ENCODE assay signal across 2 cellular contexts in the genomic region with DNA sequence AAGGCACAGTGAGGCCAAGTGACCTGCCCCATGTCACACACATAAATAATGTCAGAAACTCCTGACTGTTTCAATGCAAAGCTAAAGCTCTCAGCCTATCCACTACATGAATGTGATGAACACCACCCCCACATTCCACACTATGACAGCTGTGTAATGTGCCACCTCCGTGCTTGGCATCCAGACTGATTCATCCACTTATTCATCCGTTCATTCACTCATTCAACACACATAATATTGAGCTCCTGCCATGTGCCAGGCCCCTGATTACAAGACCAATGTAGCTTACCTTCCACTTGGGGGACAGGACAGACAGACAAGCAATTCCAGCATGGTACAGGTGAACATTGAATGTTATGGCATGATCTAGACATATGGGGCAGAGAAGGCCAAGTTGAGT.
TF ChIP-seq lines count a peak whose summit lies in the region.

No MANE protein-coding gene starts in this region.

TF ChIP-seq in SK-N-SH treated with all-trans-retinoic acid at 6 μM for 48 hours, 23 proteins besides CTCF, POLR2A, EP300 and RAD21:
- TF ChIP-seq, protein P1, sequence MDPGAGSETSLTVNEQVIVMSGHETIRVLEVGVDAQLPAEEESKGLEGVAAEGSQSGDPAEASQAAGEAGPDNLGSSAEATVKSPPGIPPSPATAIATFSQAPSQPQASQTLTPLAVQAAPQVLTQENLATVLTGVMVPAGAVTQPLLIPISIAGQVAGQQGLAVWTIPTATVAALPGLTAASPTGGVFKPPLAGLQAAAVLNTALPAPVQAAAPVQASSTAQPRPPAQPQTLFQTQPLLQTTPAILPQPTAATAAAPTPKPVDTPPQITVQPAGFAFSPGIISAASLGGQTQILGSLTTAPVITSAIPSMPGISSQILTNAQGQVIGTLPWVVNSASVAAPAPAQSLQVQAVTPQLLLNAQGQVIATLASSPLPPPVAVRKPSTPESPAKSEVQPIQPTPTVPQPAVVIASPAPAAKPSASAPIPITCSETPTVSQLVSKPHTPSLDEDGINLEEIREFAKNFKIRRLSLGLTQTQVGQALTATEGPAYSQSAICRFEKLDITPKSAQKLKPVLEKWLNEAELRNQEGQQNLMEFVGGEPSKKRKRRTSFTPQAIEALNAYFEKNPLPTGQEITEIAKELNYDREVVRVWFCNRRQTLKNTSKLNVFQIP (CRISPR knock-in tag; IDR thresholded peaks at IDR 0.05; ENCODE audit: borderline replicate concordance, low read depth): no peak
- TF ChIP-seq BACH2 (CRISPR knock-in tag; IDR thresholded peaks at IDR 0.05; ENCODE audit: borderline replicate concordance) (no peak), ZC3H10 (CRISPR knock-in tag; IDR thresholded peaks at IDR 0.05) (no peak), SNAI2 (CRISPR knock-in tag; IDR thresholded peaks at IDR 0.05) (no peak), TCF4 (CRISPR knock-in tag; IDR thresholded peaks at IDR 0.05; ENCODE audit: borderline replicate concordance) (no peak), ESRRG (CRISPR knock-in tag; IDR thresholded peaks at IDR 0.05) (no peak), GLIS3 (CRISPR knock-in tag; IDR thresholded peaks at IDR 0.05) (no peak), RARB (CRISPR knock-in tag; IDR thresholded peaks at IDR 0.05) (no peak), ISL1 (CRISPR knock-in tag; IDR thresholded peaks at IDR 0.05) (no peak), ZNF70 (CRISPR knock-in tag; IDR thresholded peaks at IDR 0.05) (no peak), ZFP30 (CRISPR knock-in tag; IDR thresholded peaks at IDR 0.05) (no peak), CSDC2 (CRISPR knock-in tag; IDR thresholded peaks at IDR 0.05) (no peak), OSR1 (CRISPR knock-in tag; IDR thresholded peaks at IDR 0.05) (no peak), ZNF565 (CRISPR knock-in tag; conservative IDR thresholded peaks at IDR 0.05; ENCODE audit: low read depth) (no peak), ARNTL (CRISPR knock-in tag; IDR thresholded peaks at IDR 0.05; ENCODE audit: borderline replicate concordance, low read depth) (no peak)
- TF ChIP-seq, protein P2, sequence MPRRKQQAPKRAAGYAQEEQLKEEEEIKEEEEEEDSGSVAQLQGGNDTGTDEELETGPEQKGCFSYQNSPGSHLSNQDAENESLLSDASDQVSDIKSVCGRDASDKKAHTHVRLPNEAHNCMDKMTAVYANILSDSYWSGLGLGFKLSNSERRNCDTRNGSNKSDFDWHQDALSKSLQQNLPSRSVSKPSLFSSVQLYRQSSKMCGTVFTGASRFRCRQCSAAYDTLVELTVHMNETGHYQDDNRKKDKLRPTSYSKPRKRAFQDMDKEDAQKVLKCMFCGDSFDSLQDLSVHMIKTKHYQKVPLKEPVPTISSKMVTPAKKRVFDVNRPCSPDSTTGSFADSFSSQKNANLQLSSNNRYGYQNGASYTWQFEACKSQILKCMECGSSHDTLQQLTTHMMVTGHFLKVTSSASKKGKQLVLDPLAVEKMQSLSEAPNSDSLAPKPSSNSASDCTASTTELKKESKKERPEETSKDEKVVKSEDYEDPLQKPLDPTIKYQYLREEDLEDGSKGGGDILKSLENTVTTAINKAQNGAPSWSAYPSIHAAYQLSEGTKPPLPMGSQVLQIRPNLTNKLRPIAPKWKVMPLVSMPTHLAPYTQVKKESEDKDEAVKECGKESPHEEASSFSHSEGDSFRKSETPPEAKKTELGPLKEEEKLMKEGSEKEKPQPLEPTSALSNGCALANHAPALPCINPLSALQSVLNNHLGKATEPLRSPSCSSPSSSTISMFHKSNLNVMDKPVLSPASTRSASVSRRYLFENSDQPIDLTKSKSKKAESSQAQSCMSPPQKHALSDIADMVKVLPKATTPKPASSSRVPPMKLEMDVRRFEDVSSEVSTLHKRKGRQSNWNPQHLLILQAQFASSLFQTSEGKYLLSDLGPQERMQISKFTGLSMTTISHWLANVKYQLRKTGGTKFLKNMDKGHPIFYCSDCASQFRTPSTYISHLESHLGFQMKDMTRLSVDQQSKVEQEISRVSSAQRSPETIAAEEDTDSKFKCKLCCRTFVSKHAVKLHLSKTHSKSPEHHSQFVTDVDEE (CRISPR knock-in tag; IDR thresholded peaks at IDR 0.05): no peak
- TF ChIP-seq, protein P3, sequence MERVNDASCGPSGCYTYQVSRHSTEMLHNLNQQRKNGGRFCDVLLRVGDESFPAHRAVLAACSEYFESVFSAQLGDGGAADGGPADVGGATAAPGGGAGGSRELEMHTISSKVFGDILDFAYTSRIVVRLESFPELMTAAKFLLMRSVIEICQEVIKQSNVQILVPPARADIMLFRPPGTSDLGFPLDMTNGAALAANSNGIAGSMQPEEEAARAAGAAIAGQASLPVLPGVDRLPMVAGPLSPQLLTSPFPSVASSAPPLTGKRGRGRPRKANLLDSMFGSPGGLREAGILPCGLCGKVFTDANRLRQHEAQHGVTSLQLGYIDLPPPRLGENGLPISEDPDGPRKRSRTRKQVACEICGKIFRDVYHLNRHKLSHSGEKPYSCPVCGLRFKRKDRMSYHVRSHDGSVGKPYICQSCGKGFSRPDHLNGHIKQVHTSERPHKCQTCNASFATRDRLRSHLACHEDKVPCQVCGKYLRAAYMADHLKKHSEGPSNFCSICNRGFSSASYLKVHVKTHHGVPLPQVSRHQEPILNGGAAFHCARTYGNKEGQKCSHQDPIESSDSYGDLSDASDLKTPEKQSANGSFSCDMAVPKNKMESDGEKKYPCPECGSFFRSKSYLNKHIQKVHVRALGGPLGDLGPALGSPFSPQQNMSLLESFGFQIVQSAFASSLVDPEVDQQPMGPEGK (CRISPR knock-in tag; IDR thresholded peaks at IDR 0.05; ENCODE audit: borderline replicate concordance): no peak

TF ChIP-seq in SK-N-SH, 30 proteins besides CTCF, POLR2A, EP300 and RAD21:
- TF ChIP-seq, protein P4, sequence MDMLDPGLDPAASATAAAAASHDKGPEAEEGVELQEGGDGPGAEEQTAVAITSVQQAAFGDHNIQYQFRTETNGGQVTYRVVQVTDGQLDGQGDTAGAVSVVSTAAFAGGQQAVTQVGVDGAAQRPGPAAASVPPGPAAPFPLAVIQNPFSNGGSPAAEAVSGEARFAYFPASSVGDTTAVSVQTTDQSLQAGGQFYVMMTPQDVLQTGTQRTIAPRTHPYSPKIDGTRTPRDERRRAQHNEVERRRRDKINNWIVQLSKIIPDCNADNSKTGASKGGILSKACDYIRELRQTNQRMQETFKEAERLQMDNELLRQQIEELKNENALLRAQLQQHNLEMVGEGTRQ (IDR thresholded peaks at IDR 0.05; ENCODE audit: borderline replicate concordance, low read depth, low read length): no peak
- TF ChIP-seq FOXM1 (IDR thresholded peaks at IDR 0.05; ENCODE audit: low read depth): no peak
- TF ChIP-seq MXI1 (IDR thresholded peaks at IDR 0.05; ENCODE audit: low read depth, low read length): no peak
- no peak for TF ChIP-seq TCF12 (IDR thresholded peaks at IDR 0.05)
- TF ChIP-seq, protein P5, sequence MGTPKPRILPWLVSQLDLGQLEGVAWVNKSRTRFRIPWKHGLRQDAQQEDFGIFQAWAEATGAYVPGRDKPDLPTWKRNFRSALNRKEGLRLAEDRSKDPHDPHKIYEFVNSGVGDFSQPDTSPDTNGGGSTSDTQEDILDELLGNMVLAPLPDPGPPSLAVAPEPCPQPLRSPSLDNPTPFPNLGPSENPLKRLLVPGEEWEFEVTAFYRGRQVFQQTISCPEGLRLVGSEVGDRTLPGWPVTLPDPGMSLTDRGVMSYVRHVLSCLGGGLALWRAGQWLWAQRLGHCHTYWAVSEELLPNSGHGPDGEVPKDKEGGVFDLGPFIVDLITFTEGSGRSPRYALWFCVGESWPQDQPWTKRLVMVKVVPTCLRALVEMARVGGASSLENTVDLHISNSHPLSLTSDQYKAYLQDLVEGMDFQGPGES (IDR thresholded peaks at IDR 0.05; ENCODE audit: low read depth, low read length): no peak
TF ChIP-seq in SK-N-SH: peak in this region for 0.
